ENCODE assay signal across 1 cellular context in genomic region chr12:116266220-116266619, GRCh38.
TF ChIP-seq lines count a peak whose summit lies in the region.

No MANE protein-coding gene starts in this region.

TF ChIP-seq in H1, 55 proteins besides CTCF, POLR2A, EP300 and RAD21 (continued from another document):
- TF ChIP-seq TBP (IDR thresholded peaks at IDR 0.05; ENCODE audit: low read depth, low read length) (no peak), RNF2 (IDR thresholded peaks at IDR 0.05; ENCODE audit: borderline replicate concordance, low read depth, low read length, missing control alignments, poor library complexity, severe bottlenecking) (no peak), TAF7 (optimal IDR thresholded peaks at IDR 0.05; ENCODE audit: borderline replicate concordance, low read depth, low read length) (no peak), BCL11A (IDR thresholded peaks at IDR 0.05; ENCODE audit: low read depth in 2 of 2, low read length in 2 of 2) (no peak), CEBPB (IDR thresholded peaks at IDR 0.05; ENCODE audit: low read depth, low read length) (no peak)
- TF ChIP-seq, protein P1, sequence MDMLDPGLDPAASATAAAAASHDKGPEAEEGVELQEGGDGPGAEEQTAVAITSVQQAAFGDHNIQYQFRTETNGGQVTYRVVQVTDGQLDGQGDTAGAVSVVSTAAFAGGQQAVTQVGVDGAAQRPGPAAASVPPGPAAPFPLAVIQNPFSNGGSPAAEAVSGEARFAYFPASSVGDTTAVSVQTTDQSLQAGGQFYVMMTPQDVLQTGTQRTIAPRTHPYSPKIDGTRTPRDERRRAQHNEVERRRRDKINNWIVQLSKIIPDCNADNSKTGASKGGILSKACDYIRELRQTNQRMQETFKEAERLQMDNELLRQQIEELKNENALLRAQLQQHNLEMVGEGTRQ (IDR thresholded peaks at IDR 0.05; ENCODE audit: low read length), result no peak
